Comparison of ENCODE assay signal across 28 cellular contexts in the genomic region with DNA sequence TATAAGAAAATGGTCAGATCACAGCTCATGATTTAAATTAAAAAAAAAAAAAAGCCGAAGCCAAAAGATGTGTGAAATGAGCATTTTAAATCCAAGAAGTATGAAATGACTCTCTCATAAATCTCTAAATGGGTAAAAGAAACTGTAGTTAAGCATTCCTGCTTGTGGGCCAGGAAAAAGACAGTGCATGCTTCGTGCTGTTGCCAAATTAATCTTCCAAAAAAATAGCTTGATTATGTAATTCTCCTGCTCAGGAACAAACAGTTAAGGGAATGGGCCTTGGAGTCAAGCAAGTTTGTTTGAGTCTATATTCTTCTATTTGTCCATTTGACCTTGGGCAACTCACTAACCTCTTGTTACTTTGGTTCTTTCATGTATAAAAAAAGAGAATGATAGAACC.
"Had no signal": no experiment of that assay in that cellular context is flagged by ENCODE, and none has a peak within 500 bp of the region (broad histone marks: within the 10 kb centered on the region; RNA-seq: fewer than 3 reads in every experiment).

No MANE protein-coding gene starts in this region.

- H3K9me3 ChIP-seq: adrenal gland had no signal

- H3K27ac Mint-ChIP-seq: activated CD4-positive, alpha-beta memory T cell treated with anti-CD3 and anti-CD28 coated beads for 36 hours; activated CD4-positive, alpha-beta T cell treated with anti-CD3 and anti-CD28 coated beads for 36 hours; activated CD4-positive, alpha-beta T cell treated with anti-CD3 and anti-CD28 coated beads, Interleukin-2, amount 10 ng/mL, durations not matched to agents 24 days and 14 days; activated CD8-positive, alpha-beta memory T cell treated with anti-CD3 and anti-CD28 coated beads, Interleukin-2, amount 10 ng/mL, durations not matched to agents 7 days and 5 days; activated CD8-positive, alpha-beta T cell treated with anti-CD3 and anti-CD28 coated beads, Interleukin-2, amount 10 ng/mL, durations not matched to agents 7 days and 5 days; activated naive CD4-positive, alpha-beta T cell treated with anti-CD3 and anti-CD28 coated beads for 36 hours; activated naive CD4-positive, alpha-beta T cell treated with anti-CD3 and anti-CD28 coated beads, Interleukin-2, amount 50 U/mL, for 24 hours; activated naive CD8-positive, alpha-beta T cell treated with anti-CD3 and anti-CD28 coated beads for 36 hours; activated naive CD8-positive, alpha-beta T cell treated with anti-CD3 and anti-CD28 coated beads, Interleukin-2, amount 50 U/mL, for 24 hours; activated T-helper 1 cell treated with anti-CD3 and anti-CD28 coated beads, Interleukin-12 subunit alpha, Interleukin-12 subunit beta, Interleukin-2, Interleukin-4 antibody, amounts not matched to agents 30 ng/mL and 10 ng/mL and 1 ng/mL, durations not matched to agents 14 hours and 24 hours and 36 hours; activated T-helper 2 cell treated with anti-CD3 and anti-CD28 coated beads, Interferon-gamma antibody, Interleukin-2, Interleukin-4, amounts not matched to agents 10 μg/mL and 5 μg/mL and 100 μg/mL, durations not matched to agents 14 hours and 24 hours and 36 hours had no signal

- H3K4me3 Mint-ChIP-seq: activated CD4-positive, alpha-beta memory T cell treated with anti-CD3 and anti-CD28 coated beads for 36 hours; activated CD4-positive, alpha-beta T cell treated with anti-CD3 and anti-CD28 coated beads for 36 hours; activated CD4-positive, alpha-beta T cell treated with anti-CD3 and anti-CD28 coated beads, Interleukin-2, amount 10 ng/mL, durations not matched to agents 24 days and 14 days; activated CD8-positive, alpha-beta memory T cell treated with anti-CD3 and anti-CD28 coated beads, Interleukin-2, amount 10 ng/mL, durations not matched to agents 7 days and 5 days; activated CD8-positive, alpha-beta T cell treated with anti-CD3 and anti-CD28 coated beads, Interleukin-2, amount 10 ng/mL, durations not matched to agents 7 days and 5 days; activated naive CD4-positive, alpha-beta T cell treated with anti-CD3 and anti-CD28 coated beads for 36 hours; activated naive CD4-positive, alpha-beta T cell treated with anti-CD3 and anti-CD28 coated beads, Interleukin-2, amount 50 U/mL, for 24 hours; activated naive CD8-positive, alpha-beta T cell treated with anti-CD3 and anti-CD28 coated beads for 36 hours; activated naive CD8-positive, alpha-beta T cell treated with anti-CD3 and anti-CD28 coated beads, Interleukin-2, amount 50 U/mL, for 24 hours; activated T-helper 1 cell treated with anti-CD3 and anti-CD28 coated beads, Interleukin-12 subunit alpha, Interleukin-12 subunit beta, Interleukin-2, Interleukin-4 antibody, amounts not matched to agents 30 ng/mL and 10 ng/mL and 1 ng/mL, durations not matched to agents 14 hours and 24 hours and 36 hours had no signal

- H3K4me3 ChIP-seq: adrenal gland, body of pancreas had no signal

- ATAC-seq: activated CD4-positive, alpha-beta T cell treated with anti-CD3 and anti-CD28 coated beads for 36 hours; activated CD8-positive, alpha-beta memory T cell treated with anti-CD3 and anti-CD28 coated beads, Interleukin-2, amount 10 ng/mL, durations not matched to agents 7 days and 5 days; activated CD8-positive, alpha-beta T cell treated with anti-CD3 and anti-CD28 coated beads, Interleukin-2, amount 10 ng/mL, durations not matched to agents 7 days and 5 days; activated naive CD8-positive, alpha-beta T cell treated with anti-CD3 and anti-CD28 coated beads, Interleukin-2, amount 50 U/mL, for 24 hours; body of pancreas; esophagus mucosa had no signal

- H3K27me3 ChIP-seq: adrenal gland, body of pancreas had no signal

- H3K36me3 Mint-ChIP-seq: activated CD4-positive, alpha-beta memory T cell treated with anti-CD3 and anti-CD28 coated beads for 36 hours; activated CD8-positive, alpha-beta memory T cell treated with anti-CD3 and anti-CD28 coated beads, Interleukin-2, amount 10 ng/mL, durations not matched to agents 7 days and 5 days; activated naive CD4-positive, alpha-beta T cell treated with anti-CD3 and anti-CD28 coated beads, Interleukin-2, amount 50 U/mL, for 24 hours; activated naive CD8-positive, alpha-beta T cell treated with anti-CD3 and anti-CD28 coated beads for 36 hours had no signal

- H3K36me3 ChIP-seq: adrenal gland had no signal

- H3K27me3 Mint-ChIP-seq: activated CD4-positive, alpha-beta memory T cell treated with anti-CD3 and anti-CD28 coated beads for 36 hours; activated CD4-positive, alpha-beta T cell treated with anti-CD3 and anti-CD28 coated beads for 36 hours; activated CD4-positive, alpha-beta T cell treated with anti-CD3 and anti-CD28 coated beads, Interleukin-2, amount 10 ng/mL, durations not matched to agents 24 days and 14 days; activated CD8-positive, alpha-beta memory T cell treated with anti-CD3 and anti-CD28 coated beads, Interleukin-2, amount 10 ng/mL, durations not matched to agents 7 days and 5 days; activated naive CD4-positive, alpha-beta T cell treated with anti-CD3 and anti-CD28 coated beads, Interleukin-2, amount 50 U/mL, for 24 hours; activated naive CD8-positive, alpha-beta T cell treated with anti-CD3 and anti-CD28 coated beads for 36 hours; activated naive CD8-positive, alpha-beta T cell treated with anti-CD3 and anti-CD28 coated beads, Interleukin-2, amount 50 U/mL, for 24 hours had no signal

- H3K27ac ChIP-seq: body of pancreas had no signal

- H3K4me1 ChIP-seq: adrenal gland, body of pancreas had no signal

- H3K4me1 Mint-ChIP-seq: activated CD4-positive, alpha-beta T cell treated with anti-CD3 and anti-CD28 coated beads for 36 hours; activated CD4-positive, alpha-beta T cell treated with anti-CD3 and anti-CD28 coated beads, Interleukin-2, amount 10 ng/mL, durations not matched to agents 24 days and 14 days; activated CD8-positive, alpha-beta memory T cell treated with anti-CD3 and anti-CD28 coated beads, Interleukin-2, amount 10 ng/mL, durations not matched to agents 7 days and 5 days; activated naive CD4-positive, alpha-beta T cell treated with anti-CD3 and anti-CD28 coated beads, Interleukin-2, amount 50 U/mL, for 24 hours; activated naive CD8-positive, alpha-beta T cell treated with anti-CD3 and anti-CD28 coated beads for 36 hours; activated naive CD8-positive, alpha-beta T cell treated with anti-CD3 and anti-CD28 coated beads, Interleukin-2, amount 50 U/mL, for 24 hours had no signal

- DNase-seq: activated CD4-positive, alpha-beta memory T cell treated with anti-CD3 and anti-CD28 coated beads for 36 hours; activated CD4-positive, alpha-beta T cell treated with anti-CD3 and anti-CD28 coated beads for 36 hours; activated CD4-positive, alpha-beta T cell treated with anti-CD3 and anti-CD28 coated beads, Interleukin-2, amount 10 ng/mL, durations not matched to agents 24 days and 14 days; activated CD4-positive, CD25-positive, alpha-beta regulatory T cell; activated CD4-positive, CD25-positive, alpha-beta regulatory T cell treated with anti-CD3 and anti-CD28 coated beads, Interleukin-2, amount 50 U/mL, for 72 hours; activated CD8-positive, alpha-beta memory T cell treated with anti-CD3 and anti-CD28 coated beads, Interleukin-2, amount 10 ng/mL, durations not matched to agents 7 days and 5 days; activated CD8-positive, alpha-beta memory T cell treated with anti-CD3 and anti-CD28 coated beads, Interleukin-2, amount 50 U/mL, for 4 hours; activated CD8-positive, alpha-beta T cell treated with anti-CD3 and anti-CD28 coated beads, Interleukin-2, amount 10 ng/mL, durations not matched to agents 7 days and 5 days; activated effector memory CD4-positive, alpha-beta T cell treated with anti-CD3 and anti-CD28 coated beads, Interleukin-2, amount 50 U/mL, for 16 hours; activated naive CD4-positive, alpha-beta T cell treated with anti-CD3 and anti-CD28 coated beads for 36 hours; activated naive CD8-positive, alpha-beta T cell treated with anti-CD3 and anti-CD28 coated beads for 36 hours; activated naive CD8-positive, alpha-beta T cell treated with anti-CD3 and anti-CD28 coated beads, Interleukin-2, amount 50 U/mL, for 24 hours; activated T-cell treated with anti-CD3 and anti-CD28 coated beads, Interleukin-2, amount 50 U/mL, for 1 hour; activated T-cell treated with anti-CD3 and anti-CD28 coated beads, Interleukin-2, amount 50 U/mL, for 48 hours; adrenal gland; amygdala; aorta; body of pancreas; caudate nucleus; cortex of kidney; dermis blood vessel endothelial cell; effector CD8-positive, alpha-beta T cell; foreskin fibroblast; T-helper 2 cell had no signal
